1 cellular context compared by ENCODE assay signal in the genomic region with DNA sequence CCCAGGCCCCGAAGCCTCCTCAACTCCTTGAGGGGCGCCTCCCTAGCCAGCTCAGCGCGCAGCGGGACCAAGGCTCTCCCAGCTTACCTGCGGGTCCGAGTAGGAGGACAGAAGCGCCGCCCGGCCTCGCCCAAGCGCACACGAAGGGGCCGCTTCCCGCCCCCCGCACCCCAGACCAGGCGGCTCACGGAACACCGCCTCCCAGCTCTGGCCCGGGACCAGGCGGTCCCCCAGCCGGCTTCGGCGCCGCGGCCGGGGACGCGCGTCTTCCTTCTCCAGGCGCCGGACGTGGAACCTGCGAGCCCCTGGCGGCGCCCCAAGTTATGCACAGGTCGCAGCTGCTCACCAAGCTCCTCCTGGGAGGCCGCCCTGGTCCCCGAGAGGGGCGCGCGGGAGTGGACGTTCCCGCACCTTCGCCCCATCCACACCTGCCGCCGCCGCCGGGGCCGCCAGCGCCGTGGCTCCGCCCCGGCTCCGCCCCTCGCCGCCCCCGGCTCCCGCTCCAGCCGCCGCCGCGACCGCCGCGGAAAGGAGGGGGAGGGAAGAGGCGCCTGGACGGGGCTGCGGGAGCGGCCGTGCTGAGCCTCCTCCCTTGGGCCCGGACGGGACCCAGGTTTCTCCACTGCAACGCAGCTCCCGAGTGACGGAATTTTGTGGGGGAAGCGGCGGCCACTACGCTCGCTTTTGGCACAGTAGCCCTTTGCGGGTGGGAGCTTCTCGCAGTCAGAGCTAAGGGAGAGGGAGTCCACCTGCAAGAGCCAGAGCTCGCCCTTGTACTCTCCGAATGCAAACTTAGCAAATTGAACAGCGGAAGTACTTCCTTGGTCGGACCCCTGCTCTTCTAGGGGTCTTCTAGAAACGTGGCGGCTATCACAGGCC.
TF ChIP-seq lines count a peak whose summit lies in the region.

No MANE protein-coding gene starts in this region.

TF ChIP-seq in A549, 52 proteins besides CTCF, POLR2A, EP300 and RAD21 (continued from another document):
- TF ChIP-seq RFX5 (IDR thresholded peaks at IDR 0.05), result 0 out of 2 replicates have a peak, but pooled peaks have one; percentile 20
- TF ChIP-seq ZNF302 (CRISPR knock-in tag; IDR thresholded peaks at IDR 0.05), result no peak
- TF ChIP-seq JUN (IDR thresholded peaks at IDR 0.05), result peak; percentile 74 to 96; a peak in 4 of 5 replicates
- TF ChIP-seq RCOR1 (IDR thresholded peaks at IDR 0.05; ENCODE audit: low read depth, low read length), result no peak
- TF ChIP-seq HOXB5 (CRISPR knock-in tag; IDR thresholded peaks at IDR 0.05), result no peak
- TF ChIP-seq, protein P1, sequence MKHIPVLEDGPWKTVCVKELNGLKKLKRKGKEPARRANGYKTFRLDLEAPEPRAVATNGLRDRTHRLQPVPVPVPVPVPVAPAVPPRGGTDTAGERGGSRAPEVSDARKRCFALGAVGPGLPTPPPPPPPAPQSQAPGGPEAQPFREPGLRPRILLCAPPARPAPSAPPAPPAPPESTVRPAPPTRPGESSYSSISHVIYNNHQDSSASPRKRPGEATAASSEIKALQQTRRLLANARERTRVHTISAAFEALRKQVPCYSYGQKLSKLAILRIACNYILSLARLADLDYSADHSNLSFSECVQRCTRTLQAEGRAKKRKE (CRISPR knock-in tag; IDR thresholded peaks at IDR 0.05; ENCODE audit: low read depth), result 0 out of 2 replicates have a peak, but pooled peaks have one; percentile 36
- TF ChIP-seq, protein P2, sequence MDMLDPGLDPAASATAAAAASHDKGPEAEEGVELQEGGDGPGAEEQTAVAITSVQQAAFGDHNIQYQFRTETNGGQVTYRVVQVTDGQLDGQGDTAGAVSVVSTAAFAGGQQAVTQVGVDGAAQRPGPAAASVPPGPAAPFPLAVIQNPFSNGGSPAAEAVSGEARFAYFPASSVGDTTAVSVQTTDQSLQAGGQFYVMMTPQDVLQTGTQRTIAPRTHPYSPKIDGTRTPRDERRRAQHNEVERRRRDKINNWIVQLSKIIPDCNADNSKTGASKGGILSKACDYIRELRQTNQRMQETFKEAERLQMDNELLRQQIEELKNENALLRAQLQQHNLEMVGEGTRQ (IDR thresholded peaks at IDR 0.05), result no peak
- TF ChIP-seq FOSB (CRISPR knock-in tag; IDR thresholded peaks at IDR 0.05), result no peak
- TF ChIP-seq POLR2AphosphoS2 (conservative IDR thresholded peaks at IDR 0.05; ENCODE audit: low read length), result no peak; the same call in 1 of the 2 replicates
- no peak; the same call in 1 of the 2 replicates for TF ChIP-seq TFCP2L1 (CRISPR knock-in tag; IDR thresholded peaks at IDR 0.05)
- TF ChIP-seq KDM1A (IDR thresholded peaks at IDR 0.05; ENCODE audit: low read depth), result no peak
